ENCODE assay signal across 8 cellular contexts in genomic region chr19:48963371-48964204, GRCh38. TPM values are rescaled to one million over a fixed set of nuclear protein-coding genes. Genes with fewer than 3 reads are reported as not detected.
DNase-seq lines count a peak whose midpoint lies in the region; ATAC-seq and TF ChIP-seq lines count a peak whose summit lies in the region.

No MANE protein-coding gene starts in this region.

- H3K27me3 ChIP-seq in right cardiac atrium (ENCODE audit: control insufficient read depth, insufficient read depth) (no peaks in the 10 kb centered on the region), psoas muscle (ENCODE audit: insufficient read depth in 3 of 3, low read length in 2 of 3) (no peaks in the 10 kb centered on the region), aorta (ENCODE audit: control insufficient read depth in 1 of 2, insufficient read depth in 2 of 2, low read length in 1 of 2) (peaks cover 0 to 2% of the 10 kb centered on the region in 2 donors)

- intact Hi-C loops in right cardiac atrium (cut with DNase I): loop anchor here in 2 of 4 donors (10.0 kb wide), 2 partner anchors 59 to 89 kb away; partner anchors contain the start of genes NUCB1 (in 1 of the 2) and PPP1R15A (in 1 of the 2)
- intact Hi-C loops in psoas muscle (cut with DNase I): loop anchor here (2.0 to 10.0 kb wide), 3 partner anchors 86 to 329 kb away; partner anchors contain the start of gene DBP (in 1 of the 2)
- intact Hi-C loops in aorta (cut with DNase I): loop anchor here (2.0 to 10.0 kb wide), 3 partner anchors 29 to 89 kb away; partner anchors contain the start of genes GYS1 (in 1 of the 2), PPP1R15A (in 1 of the 2) and RUVBL2 (in 1 of the 2)

- H3K36me3 ChIP-seq in psoas muscle (ENCODE audit: insufficient read depth in 1 of 2, low read depth in 1 of 2) (peaks cover 0 to 17% of the 10 kb centered on the region in 2 donors), aorta (ENCODE audit: control insufficient read depth in 1 of 2, insufficient read depth in 2 of 2, low read length in 1 of 2) (no peaks in the 10 kb centered on the region)

- H3K9me3 ChIP-seq in right cardiac atrium (ENCODE audit: control insufficient read depth, low read length) (no peaks in the 10 kb centered on the region), psoas muscle (no peaks in the 10 kb centered on the region), aorta (ENCODE audit: control insufficient read depth, low read length) (no peaks in the 10 kb centered on the region)

- ATAC-seq in HG02798 (IDR thresholded peaks at IDR 0.05; ENCODE audit: poor library complexity, unreplicated experiment) (peak; percentile 21), right cardiac atrium (peak; percentile 25 to 39), psoas muscle (peak; percentile 10 to 32 (median 21)), aorta (ENCODE audit: low FRiP score) (peak; percentile 53), GM21360 (IDR thresholded peaks at IDR 0.05; ENCODE audit: unreplicated experiment) (no peak)

- peak overlapping the region; percentile 85 for H3K27ac ChIP-seq in right cardiac atrium (ENCODE audit: low read length)
- H3K27ac ChIP-seq in psoas muscle: peak overlapping the region; percentile 89
- H3K27ac ChIP-seq in aorta (ENCODE audit: low read depth in 1 of 2, low read length in 2 of 2): peak overlapping the region; percentile 80 to 92

- TF ChIP-seq CTCF in psoas muscle (IDR thresholded peaks at IDR 0.05): no peak

- WGBS in right cardiac atrium: 13% methylated on average over 28 of the region's 28 CpGs
- WGBS in psoas muscle, 3 donors: 18 to 29% (median 20%) methylated on average over 27 to 28 of the region's 28 CpGs
- 5 to 7% methylated on average over 28 of the region's 28 CpGs for WGBS in aorta, 2 donors

- no peak overlapping the region for H3K4me3 ChIP-seq in right cardiac atrium (ENCODE audit: low read length)
- peak overlapping the region; percentile 94 for H3K4me3 ChIP-seq in psoas muscle
- H3K4me3 ChIP-seq in aorta (ENCODE audit: low read length in 2 of 2): no peak overlapping the region

- DNase-seq in CMK (ENCODE audit: low read depth): peak; percentile 95
- peak in 3 of 5 donors; percentile 25 to 75 (median 38) for DNase-seq in T-helper 1 cell
- DNase-seq in amniotic stem cell (lab: John Stamatoyannopoulos, UW): peak; percentile 40
- peak; percentile 88 to 93 (median 92) for DNase-seq in right cardiac atrium
- DNase-seq in psoas muscle: peak; percentile 80 to 88
- DNase-seq in aorta: peak; percentile 89 to 93

- H3K4me1 ChIP-seq in right cardiac atrium (ENCODE audit: control insufficient read depth, insufficient read depth, low read length) (peaks cover 11% of the 10 kb centered on the region), psoas muscle (peaks cover 31% of the 10 kb centered on the region), aorta (ENCODE audit: control insufficient read depth in 1 of 2, insufficient read depth in 2 of 2, low read length in 2 of 2) (no peaks in the 10 kb centered on the region)

RNA-seq across cellular contexts. Expression of gene FTL, which starts 1.5 kb away (rescaled TPM):
- total RNA-seq in right cardiac atrium (1,000 to 10,000 TPM; 1,459 to 1,840 (median 1,541) TPM), psoas muscle (1,000 to 10,000 TPM in 3 of 4 donors, 100 to 1,000 TPM in 1; 802 to 2,269 (median 1,158) TPM), aorta (1,000 to 10,000 TPM; 3,184 to 3,823 TPM)
- polyA plus RNA-seq in right cardiac atrium (1,675 TPM), psoas muscle (1,000 to 10,000 TPM; 1,296 to 1,753 (median 1,467) TPM), aorta (over 10,000 TPM in 1 of 2 donors, 1,000 to 10,000 TPM in 1; 6,798 to 17,889 TPM)

RNA-seq across cellular contexts. Expression of gene BAX, which starts 8.9 kb away (rescaled TPM):
- total RNA-seq in right cardiac atrium: 10 to 100 TPM; 23.8 to 34.6 (median 30.4) TPM
- polyA plus RNA-seq in right cardiac atrium: 24.4 TPM
- total RNA-seq in psoas muscle: 10 to 100 TPM; 16.8 to 24.4 (median 22.0) TPM
- polyA plus RNA-seq in psoas muscle: 10 to 100 TPM; 20.7 to 66.1 (median 35.6) TPM
- 10 to 100 TPM; 69.6 to 79.9 TPM for total RNA-seq in aorta
- 10 to 100 TPM; 81.4 to 83.9 TPM for polyA plus RNA-seq in aorta

RNA-seq across cellular contexts. Expression of gene GYS1, which starts 29.5 kb away (rescaled TPM):
- total RNA-seq in right cardiac atrium (10 to 100 TPM; 62.7 to 95.9 (median 89.0) TPM), psoas muscle (100 to 1,000 TPM; 147 to 331 (median 238) TPM), aorta (10 to 100 TPM; 47.5 to 61.9 TPM)
- polyA plus RNA-seq in right cardiac atrium (61.4 TPM), psoas muscle (10 to 100 TPM; 30.9 to 61.3 (median 58.9) TPM), aorta (10 to 100 TPM; 21.5 to 31.7 TPM)

RNA-seq across cellular contexts. Expression of gene DHDH, which starts 30.1 kb away (rescaled TPM):
- under 1 TPM in 1 of 4 donors, not detected in 3; 0.31 TPM for total RNA-seq in right cardiac atrium
- polyA plus RNA-seq in right cardiac atrium: not detected
- total RNA-seq in psoas muscle: under 1 TPM in 1 of 4 donors, not detected in 3; 0.21 TPM
- polyA plus RNA-seq in psoas muscle: under 1 TPM in 1 of 3 donors, not detected in 2; 0.14 TPM
- under 1 TPM in 1 of 2 donors, not detected in 1; 0.84 TPM for total RNA-seq in aorta
- 1 to 10 TPM in 1 of 2 donors, not detected in 1; 1.3 TPM for polyA plus RNA-seq in aorta

RNA-seq across cellular contexts. Expression of gene RUVBL2, which starts 30.1 kb away (rescaled TPM):
- total RNA-seq in right cardiac atrium (10 to 100 TPM; 39.4 to 47.3 (median 45.4) TPM), psoas muscle (10 to 100 TPM; 61.1 to 87.4 (median 81.8) TPM), aorta (10 to 100 TPM; 28.9 to 42.1 TPM)
- polyA plus RNA-seq in right cardiac atrium (54.5 TPM), psoas muscle (10 to 100 TPM; 62.7 to 76.5 (median 69.5) TPM), aorta (10 to 100 TPM; 34.6 to 62.2 TPM)

Comparison
In these comparisons a context has a peak if more than half of its experiments do, and no peak if none do; other contexts are left out.
1. DNase-seq: peak in every context shown above with its lines; median percentile 95 in CMK; 92 in right cardiac atrium; 91 in aorta; 84 in psoas muscle; 40 in amniotic stem cell; 38 in T-helper 1 cell.